In genomic region chr2:128585706-128586105, GRCh38 we compare ENCODE assay signal across 15 cellular contexts.
DNase-seq lines count a peak whose midpoint lies in the region; ATAC-seq, FAIRE-seq and TF ChIP-seq lines count a peak whose summit lies in the region.
"Had no signal": no experiment of that assay in that cellular context is flagged by ENCODE, and none has a peak within 500 bp of the region (broad histone marks: within the 10 kb centered on the region; RNA-seq: fewer than 3 reads in every experiment).

No MANE protein-coding gene starts in this region.

- H3K27me3 ChIP-seq in endothelial cell of umbilical vein (ENCODE audit: control insufficient read depth in 2 of 2, insufficient read depth in 2 of 2, low read length in 2 of 2) (no peaks in the 10 kb centered on the region), lung (ENCODE audit: control insufficient read depth, insufficient read depth) (no peaks in the 10 kb centered on the region)

- H3K36me3 ChIP-seq in endothelial cell of umbilical vein (ENCODE audit: control insufficient read depth in 2 of 2, extremely low read depth in 1 of 2, insufficient read depth in 2 of 2, low read length in 2 of 2) (no peaks in the 10 kb centered on the region), lung (ENCODE audit: control insufficient read depth in 2 of 2, insufficient read depth in 2 of 2, low read length in 2 of 2) (no peaks in the 10 kb centered on the region)

- dilution Hi-C loops in endothelial cell of umbilical vein (cut with MboI; ENCODE audit: extremely low pct_ligation_motif_present, low sequenced_read_pairs): no loop called here

- peaks cover 2% of the 10 kb centered on the region for H3K4me1 Mint-ChIP-seq in activated T-helper 2 cell treated with anti-CD3 and anti-CD28 coated beads, Interferon-gamma antibody, Interleukin-2, Interleukin-4, amounts not matched to agents 10 μg/mL and 5 μg/mL and 100 μg/mL, durations not matched to agents 14 hours and 24 hours and 36 hours (ENCODE audit: low read depth)
- H3K4me1 Mint-ChIP-seq: naive B cell had no signal

- 82 to 93% methylated on average over 3 of the region's 3 CpGs for WGBS in lung, 2 donors

- no peak for ATAC-seq in lung (ENCODE audit: insufficient read depth, low FRiP score)
- no peak for ATAC-seq in GM18861 (IDR thresholded peaks at IDR 0.05; ENCODE audit: unreplicated experiment)
- no peak for ATAC-seq in GM21390 (IDR thresholded peaks at IDR 0.05; ENCODE audit: unreplicated experiment)
- ATAC-seq in GM21367 (IDR thresholded peaks at IDR 0.05; ENCODE audit: unreplicated experiment): no peak

- no peaks in the 10 kb centered on the region for H3K9me1 ChIP-seq in endothelial cell of umbilical vein (replicated peaks; ENCODE audit: control insufficient read depth, extremely low read depth, insufficient read depth, low read length)

- no peak for TF ChIP-seq POLR2A in endothelial cell of umbilical vein (IDR thresholded peaks at IDR 0.05; ENCODE audit: low read depth, low read length)

- no peak overlapping the region for H3K9ac ChIP-seq in endothelial cell of umbilical vein (replicated peaks; ENCODE audit: extremely low read depth, insufficient read depth, low read length)

- intact Hi-C loops in endothelial cell of umbilical vein (cut with micrococcal nuclease): loop anchor here (10.0 kb wide), 1 partner anchor 261 kb away; no protein-coding TSS in a partner anchor
- intact Hi-C loops in activated T-helper 2 cell treated with anti-CD3 and anti-CD28 coated beads, Interferon-gamma antibody, Interleukin-2, Interleukin-4, amounts not matched to agents 10 μg/mL and 5 μg/mL and 100 μg/mL, durations not matched to agents 14 hours and 24 hours and 36 hours (cut with micrococcal nuclease): no loop called here

- BruUV-seq in endothelial cell of umbilical vein (replicated peaks; lab: Mats Ljungman, UMichigan): no TSS peak

- no peaks in the 10 kb centered on the region for H3K9me3 Mint-ChIP-seq in activated T-helper 2 cell treated with anti-CD3 and anti-CD28 coated beads, Interferon-gamma antibody, Interleukin-2, Interleukin-4, amounts not matched to agents 10 μg/mL and 5 μg/mL and 100 μg/mL, durations not matched to agents 14 hours and 24 hours and 36 hours

- H3K4me3 ChIP-seq in endothelial cell of umbilical vein (replicated peaks in 1 of 3; ENCODE audit: insufficient read depth in 1 of 3, low read depth in 1 of 3, low read length in 3 of 3): no peak overlapping the region
- no peak overlapping the region for H3K4me3 ChIP-seq in lung

- peak; percentile 37 for FAIRE-seq in endothelial cell of umbilical vein (lab: Jason Lieb, UNC)
- FAIRE-seq: H54, urothelium cell line had no signal

- H3K27ac ChIP-seq in endothelial cell of umbilical vein (ENCODE audit: insufficient read depth, low read depth, low read length) (no peak overlapping the region), lung (ENCODE audit: low read depth in 1 of 2, low read length in 1 of 2) (no peak overlapping the region)
- H3K27ac ChIP-seq: HL-60 had no signal

- H3K79me2 ChIP-seq in endothelial cell of umbilical vein (ENCODE audit: control insufficient read depth, insufficient read depth, low read length): no peaks in the 10 kb centered on the region

- DNase-seq in AG20443 (ENCODE audit: low spot score): peak; percentile 22
- peak; percentile 78 for DNase-seq in NCI-H226
- no peak for DNase-seq in endothelial cell of umbilical vein (ENCODE audit: low read depth, low spot score)
- peak; percentile 1 for DNase-seq in lung (ENCODE audit: low spot score)
- DNase-seq in activated T-helper 2 cell treated with anti-CD3 and anti-CD28 coated beads, Interferon-gamma antibody, Interleukin-2, Interleukin-4, amounts not matched to agents 10 μg/mL and 5 μg/mL and 100 μg/mL, durations not matched to agents 14 hours and 24 hours and 36 hours (ENCODE audit: low spot score): no peak
- DNase-seq: activated naive CD8-positive, alpha-beta T cell treated with anti-CD3 and anti-CD28 coated beads, Interleukin-2, amount 10 ng/mL, durations not matched to agents 7 days and 5 days; naive B cell; NCI-H2081 treated with DMSO at 0.1 percent for 48 hours; stimulated activated CD4-positive, alpha-beta T cell treated with anti-CD3 and anti-CD28 coated beads, Interleukin-2, amount 100 ng/mL, for 24 hours had no signal

- no peak overlapping the region for H2AFZ ChIP-seq in endothelial cell of umbilical vein (ENCODE audit: low read depth, low read length)

- H3K4me2 ChIP-seq in endothelial cell of umbilical vein (ENCODE audit: insufficient read depth, low read length): no peak overlapping the region

- no peak overlapping the region for H3K27ac Mint-ChIP-seq in activated T-helper 2 cell treated with anti-CD3 and anti-CD28 coated beads, Interferon-gamma antibody, Interleukin-2, Interleukin-4, amounts not matched to agents 10 μg/mL and 5 μg/mL and 100 μg/mL, durations not matched to agents 14 hours and 24 hours and 36 hours
- H3K27ac Mint-ChIP-seq: activated naive CD8-positive, alpha-beta T cell treated with anti-CD3 and anti-CD28 coated beads, Interleukin-2, amount 10 ng/mL, durations not matched to agents 7 days and 5 days; naive B cell had no signal

- CTCF ChIA-PET in endothelial cell of umbilical vein (lab: Charles Lee): interaction anchor here (0.9 kb wide), 1 partner anchor 9 kb away, joined by 3 read pairs; no protein-coding TSS in a partner anchor

- TF ChIP-seq CTCF in endothelial cell of umbilical vein (IDR thresholded peaks at IDR 0.05; ENCODE audit: extremely low read depth in 1 of 2, insufficient read depth in 1 of 2, low read depth in 1 of 2, low read length in 2 of 2) (no peak), lung (IDR thresholded peaks at IDR 0.05; ENCODE audit: control extremely low read depth, extremely low read depth) (no peak)

- no peaks in the 10 kb centered on the region for H3K9me3 ChIP-seq in endothelial cell of umbilical vein (replicated peaks; ENCODE audit: control insufficient read depth, insufficient read depth, low read length)
- H3K9me3 ChIP-seq in lung (ENCODE audit: control insufficient read depth in 2 of 2, insufficient read depth in 1 of 2, low read length in 1 of 2): peaks cover 0 to 3% of the 10 kb centered on the region in 2 donors

- H3K4me3 Mint-ChIP-seq in activated T-helper 2 cell treated with anti-CD3 and anti-CD28 coated beads, Interferon-gamma antibody, Interleukin-2, Interleukin-4, amounts not matched to agents 10 μg/mL and 5 μg/mL and 100 μg/mL, durations not matched to agents 14 hours and 24 hours and 36 hours (ENCODE audit: low read depth): no peak overlapping the region
- H3K4me3 Mint-ChIP-seq: activated naive CD8-positive, alpha-beta T cell treated with anti-CD3 and anti-CD28 coated beads, Interleukin-2, amount 10 ng/mL, durations not matched to agents 7 days and 5 days; naive B cell had no signal

- peaks cover 17% of the 10 kb centered on the region for H3K27me3 Mint-ChIP-seq in activated T-helper 2 cell treated with anti-CD3 and anti-CD28 coated beads, Interferon-gamma antibody, Interleukin-2, Interleukin-4, amounts not matched to agents 10 μg/mL and 5 μg/mL and 100 μg/mL, durations not matched to agents 14 hours and 24 hours and 36 hours (ENCODE audit: low read depth)

- POLR2A ChIA-PET in endothelial cell of umbilical vein (lab: Charles Lee): no interaction called here

- H4K20me1 ChIP-seq in endothelial cell of umbilical vein (replicated peaks; ENCODE audit: control insufficient read depth, extremely low read depth, insufficient read depth, low read length): no peaks in the 10 kb centered on the region

- H3K36me3 Mint-ChIP-seq in activated T-helper 2 cell treated with anti-CD3 and anti-CD28 coated beads, Interferon-gamma antibody, Interleukin-2, Interleukin-4, amounts not matched to agents 10 μg/mL and 5 μg/mL and 100 μg/mL, durations not matched to agents 14 hours and 24 hours and 36 hours (ENCODE audit: low read depth): no peaks in the 10 kb centered on the region
- H3K36me3 Mint-ChIP-seq: activated naive CD8-positive, alpha-beta T cell treated with anti-CD3 and anti-CD28 coated beads, Interleukin-2, amount 10 ng/mL, durations not matched to agents 7 days and 5 days; naive B cell had no signal

- no peaks in the 10 kb centered on the region for H3K4me1 ChIP-seq in endothelial cell of umbilical vein (ENCODE audit: control insufficient read depth, extremely low read depth, insufficient read depth, low read length)
- H3K4me1 ChIP-seq in lung (ENCODE audit: control insufficient read depth in 2 of 2, insufficient read depth in 2 of 2, low read length in 2 of 2): no peaks in the 10 kb centered on the region

TF ChIP-seq in endothelial cell of umbilical vein, 7 proteins besides CTCF, POLR2A, EP300 and RAD21:
- no peak for TF ChIP-seq POLR2AphosphoS5 (IDR thresholded peaks at IDR 0.05; ENCODE audit: insufficient read depth, low read depth, low read length)
- TF ChIP-seq FOS (IDR thresholded peaks at IDR 0.05; ENCODE audit: borderline replicate concordance, insufficient read depth, low read length): peak; percentile 77

Comparison
In these comparisons a context has a peak if more than half of its experiments do, and no peak if none do; other contexts are left out.
1. DNase-seq: peak in AG20443 (single experiment), NCI-H226 (single experiment) and lung (single experiment); none in endothelial cell of umbilical vein (single experiment) and activated T-helper 2 cell treated with anti-CD3 and anti-CD28 coated beads, Interferon-gamma antibody, Interleukin-2, Interleukin-4, amounts not matched to agents 10 μg/mL and 5 μg/mL and 100 μg/mL, durations not matched to agents 14 hours and 24 hours and 36 hours (single experiment).